Comparison of ENCODE assay signal across 19 cellular contexts in the genomic region with DNA sequence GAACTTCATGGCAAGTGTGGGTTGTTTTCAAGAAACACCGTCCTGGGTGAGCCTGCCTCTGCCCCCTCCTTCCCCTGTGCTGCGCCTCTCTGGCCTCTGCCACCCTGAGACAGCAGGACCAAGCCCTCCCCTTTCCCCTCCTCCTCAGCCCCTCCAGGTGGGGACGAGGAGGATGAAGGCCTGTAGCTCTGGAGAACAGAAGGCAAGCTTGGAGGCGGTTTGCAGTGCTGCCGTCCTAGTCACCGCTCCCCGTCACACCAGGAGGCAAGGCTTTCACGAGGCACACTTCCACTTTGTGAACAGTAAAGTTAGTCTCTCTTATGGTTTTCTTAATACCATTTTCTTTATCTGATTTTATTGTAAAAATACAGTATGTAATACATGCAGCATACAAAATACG. TPM values are rescaled to one million over a fixed set of nuclear protein-coding genes. Genes with fewer than 3 reads are reported as not detected.
A peak's percentile ranks its signal among the peaks of the same experiment; 100 is the strongest.
DNase-seq lines count a peak whose midpoint lies in the region; ATAC-seq and TF ChIP-seq lines count a peak whose summit lies in the region.
"Had no signal": no experiment of that assay in that cellular context is flagged by ENCODE, and none has a peak within 500 bp of the region (broad histone marks: within the 10 kb centered on the region; RNA-seq: fewer than 3 reads in every experiment).

No MANE protein-coding gene starts in this region.

- peak overlapping the region in 8 of 11 experiments; percentile 54 to 86 (median 78); a peak in 14 of 22 replicates for H3K4me2 ChIP-seq in BLaER1 treated with 17β-estradiol and CSF1 and Interleukin-3, amounts not matched to agents 10 nM and 100 nM
- H3K4me2 ChIP-seq: A549 had no signal

- H3K4me3 Mint-ChIP-seq in activated T-cell treated with anti-CD3 and anti-CD28 coated beads, Interleukin-2, amount 50 U/mL, for 24 hours, result no peak overlapping the region
- H3K4me3 Mint-ChIP-seq: CD8-positive, alpha-beta T cell had no signal

- no peak overlapping the region for H3K27ac Mint-ChIP-seq in activated T-cell treated with anti-CD3 and anti-CD28 coated beads, Interleukin-2, amount 50 U/mL, for 24 hours
- H3K27ac Mint-ChIP-seq: CD4-positive, CD25-positive, alpha-beta regulatory T cell; CD8-positive, alpha-beta T cell had no signal

- TF ChIP-seq POLR2A in esophagus muscularis mucosa (IDR thresholded peaks at IDR 0.05; ENCODE audit: low read depth) (no peak), spleen (IDR thresholded peaks at IDR 0.05) (no peak), right lobe of liver (IDR thresholded peaks at IDR 0.05) (no peak)

- H3K4me3 ChIP-seq in BLaER1 treated with 17β-estradiol and CSF1 and Interleukin-3, amounts not matched to agents 10 nM and 100 nM, result 0 out of 20 replicates have a peak overlapping the region, but pooled peaks of 1 of the 10 experiments have one; percentile 1
- H3K4me3 ChIP-seq in esophagus muscularis mucosa, result no peak overlapping the region
- H3K4me3 ChIP-seq in spleen, result no peak overlapping the region
- no peak overlapping the region for H3K4me3 ChIP-seq in right lobe of liver
- no peak overlapping the region for H3K4me3 ChIP-seq in lower lobe of right lung
- H3K4me3 ChIP-seq: A549 had no signal

- no peak for TF ChIP-seq EP300 in esophagus muscularis mucosa (IDR thresholded peaks at IDR 0.05)

- no peaks in the 10 kb centered on the region for H3K9me3 ChIP-seq in BLaER1 treated with 17β-estradiol and CSF1 and Interleukin-3, amounts not matched to agents 10 nM and 100 nM (replicated peaks in 1 of 11)
- H3K9me3 ChIP-seq in esophagus muscularis mucosa (no peaks in the 10 kb centered on the region), spleen (no peaks in the 10 kb centered on the region), right lobe of liver (no peaks in the 10 kb centered on the region), lower lobe of right lung (no peaks in the 10 kb centered on the region)
- H3K9me3 ChIP-seq: A549, BE2C, Caco-2 had no signal

- peaks cover 4% of the 10 kb centered on the region for H3K27me3 Mint-ChIP-seq in activated T-cell treated with anti-CD3 and anti-CD28 coated beads, Interleukin-2, amount 50 U/mL, for 24 hours

- no peaks in the 10 kb centered on the region for H3K9me3 Mint-ChIP-seq in activated T-cell treated with anti-CD3 and anti-CD28 coated beads, Interleukin-2, amount 50 U/mL, for 24 hours
- H3K9me3 Mint-ChIP-seq: CD4-positive, CD25-positive, alpha-beta regulatory T cell; CD8-positive, alpha-beta T cell had no signal

- DNase-seq in esophagus muscularis mucosa (ENCODE audit: extremely low spot score), result peak; percentile 66
- peak; percentile 30 for DNase-seq in spleen
- DNase-seq in right lobe of liver, result no peak
- no peak for DNase-seq in lower lobe of right lung
- no peak for DNase-seq in activated T-cell treated with anti-CD3 and anti-CD28 coated beads, Interleukin-2, amount 50 U/mL, for 24 hours
- DNase-seq: 8988T; ACHN; AML-193; BE2C; Caco-2; CD4-positive, CD25-positive, alpha-beta regulatory T cell; CD8-positive, alpha-beta T cell; DMS153; DND-41; GOT3; HCEC 1CT had no signal

- no peaks in the 10 kb centered on the region for H3K36me3 Mint-ChIP-seq in activated T-cell treated with anti-CD3 and anti-CD28 coated beads, Interleukin-2, amount 50 U/mL, for 24 hours (ENCODE audit: low read depth)
- H3K36me3 Mint-ChIP-seq: CD4-positive, CD25-positive, alpha-beta regulatory T cell; CD8-positive, alpha-beta T cell had no signal

- ATAC-seq in right lobe of liver (no peak), lower lobe of right lung (no peak)
- ATAC-seq: CD8-positive, alpha-beta T cell had no signal

- WGBS in esophagus muscularis mucosa, result 87% methylated on average over 9 of the region's 9 CpGs
- 82 to 86% (median 86%) methylated on average over 9 of the region's 9 CpGs for WGBS in spleen, 5 donors
- WGBS in right lobe of liver (ENCODE audit: insufficient coverage, low coverage, low lambda C conversion rate, missing lambda C conversion rate), result 79% methylated on average over 7 of the region's 9 CpGs

- no peak overlapping the region for H3K27ac ChIP-seq in BLaER1 treated with 17β-estradiol and CSF1 and Interleukin-3, amounts not matched to agents 10 nM and 100 nM
- no peak overlapping the region for H3K27ac ChIP-seq in esophagus muscularis mucosa (replicated peaks in 1 of 4)
- no peak overlapping the region for H3K27ac ChIP-seq in spleen
- no peak overlapping the region for H3K27ac ChIP-seq in right lobe of liver
- no peak overlapping the region for H3K27ac ChIP-seq in lower lobe of right lung
- H3K27ac ChIP-seq: A549, C4-2B had no signal

- no peaks in the 10 kb centered on the region; a peak in 1 of 22 replicates for H4K20me1 ChIP-seq in BLaER1 treated with 17β-estradiol and CSF1 and Interleukin-3, amounts not matched to agents 10 nM and 100 nM

- no peaks in the 10 kb centered on the region for H3K4me1 Mint-ChIP-seq in activated T-cell treated with anti-CD3 and anti-CD28 coated beads, Interleukin-2, amount 50 U/mL, for 24 hours (ENCODE audit: low read depth)
- H3K4me1 Mint-ChIP-seq: CD4-positive, CD25-positive, alpha-beta regulatory T cell had no signal

- intact Hi-C loops in esophagus muscularis mucosa (cut with DNase I), result no loop called here
- intact Hi-C loops in spleen (cut with DNase I; ENCODE audit: low total_unique reads), result no loop called here
- intact Hi-C loops in right lobe of liver (cut with DNase I), result no loop called here
- intact Hi-C loops in lower lobe of right lung (cut with DNase I), result no loop called here

- no peak overlapping the region for H3K9ac ChIP-seq in BLaER1 treated with 17β-estradiol and CSF1 and Interleukin-3, amounts not matched to agents 10 nM and 100 nM

- TF ChIP-seq CTCF in esophagus muscularis mucosa (IDR thresholded peaks at IDR 0.05), result no peak
- no peak for TF ChIP-seq CTCF in spleen (IDR thresholded peaks at IDR 0.05 in 8 of 11, conservative IDR thresholded peaks at IDR 0.05 in 3 of 11)
- TF ChIP-seq CTCF in right lobe of liver (IDR thresholded peaks at IDR 0.05), result no peak
- TF ChIP-seq CTCF in lower lobe of right lung (IDR thresholded peaks at IDR 0.05), result no peak

- peaks cover 0 to 32% (median 24%) of the 10 kb centered on the region in 10 experiments; a peak in 16 of 20 replicates for H3K4me1 ChIP-seq in BLaER1 treated with 17β-estradiol and CSF1 and Interleukin-3, amounts not matched to agents 10 nM and 100 nM
- H3K4me1 ChIP-seq in esophagus muscularis mucosa (no peaks in the 10 kb centered on the region), spleen (no peaks in the 10 kb centered on the region), right lobe of liver (no peaks in the 10 kb centered on the region), lower lobe of right lung (no peaks in the 10 kb centered on the region)
- H3K4me1 ChIP-seq: A549, BE2C, Caco-2 had no signal

- H3K27me3 ChIP-seq in BLaER1 treated with 17β-estradiol and CSF1 and Interleukin-3, amounts not matched to agents 10 nM and 100 nM, result peaks cover 0 to 14% (median 0%) of the 10 kb centered on the region in 11 experiments; a peak in 7 of 22 replicates
- H3K27me3 ChIP-seq in esophagus muscularis mucosa (peaks cover 0 to 21% (median 0%) of the 10 kb centered on the region in 4 donors), spleen (replicated peaks in 1 of 7) (peaks cover 0 to 21% (median 0%) of the 10 kb centered on the region in 7 donors), right lobe of liver (no peaks in the 10 kb centered on the region), lower lobe of right lung (ENCODE audit: low read depth) (no peaks in the 10 kb centered on the region)
- H3K27me3 ChIP-seq: BE2C had no signal

- no peaks in the 10 kb centered on the region for H3K36me3 ChIP-seq in BLaER1 treated with 17β-estradiol and CSF1 and Interleukin-3, amounts not matched to agents 10 nM and 100 nM
- no peaks in the 10 kb centered on the region for H3K36me3 ChIP-seq in esophagus muscularis mucosa
- H3K36me3 ChIP-seq in spleen, result no peaks in the 10 kb centered on the region
- no peaks in the 10 kb centered on the region for H3K36me3 ChIP-seq in right lobe of liver
- no peaks in the 10 kb centered on the region for H3K36me3 ChIP-seq in lower lobe of right lung
- H3K36me3 ChIP-seq: BE2C had no signal

RNA-seq across cellular contexts. Expression of a gene that starts 8.8 kb away (rescaled TPM):
- total RNA-seq in esophagus muscularis mucosa (10 to 100 TPM in 2 of 4 donors, 1 to 10 TPM in 2; 9.3 to 16.6 (median 12.1) TPM), spleen (1 to 10 TPM in 1 of 7 donors, under 1 TPM in 6; 0.61 to 1.4 (median 0.68) TPM), right lobe of liver (under 1 TPM in 4 of 6 experiments, not detected in 2; 0.15 to 0.51 (median 0.26) TPM), lower lobe of right lung (0.80 TPM)
- polyA plus RNA-seq in spleen, result under 1 TPM; 0.41 to 0.58 (median 0.48) TPM
- total RNA-seq: Caco-2; CD4-positive, CD25-positive, alpha-beta regulatory T cell had no signal
- polyA plus RNA-seq: A549; CD4-positive, CD25-positive, alpha-beta regulatory T cell had no signal

Comparison
In these comparisons a context has a peak if more than half of its experiments do, and no peak if none do; other contexts are left out.
1. DNase-seq: peak in esophagus muscularis mucosa (single experiment) and spleen (single experiment); none in right lobe of liver (0 of 3), lower lobe of right lung (single experiment) and activated T-cell treated with anti-CD3 and anti-CD28 coated beads, Interleukin-2, amount 50 U/mL, for 24 hours (single experiment).